16 cellular contexts compared by ENCODE assay signal in genomic region chr11:130726234-130726559, GRCh38.
DNase-seq lines count a peak whose midpoint lies in the region; ATAC-seq, FAIRE-seq and TF ChIP-seq lines count a peak whose summit lies in the region.
"Had no signal": no experiment of that assay in that cellular context is flagged by ENCODE, and none has a peak within 500 bp of the region (broad histone marks: within the 10 kb centered on the region; RNA-seq: fewer than 3 reads in every experiment).

No MANE protein-coding gene starts in this region.

- peaks cover 4% of the 10 kb centered on the region; the same call in 1 of the 2 replicates for H3K9me3 ChIP-seq in Panc1 (ENCODE audit: control insufficient read depth, insufficient read depth, low read depth, low read length)
- peaks cover 1% of the 10 kb centered on the region for H3K9me3 ChIP-seq in small intestine (ENCODE audit: control insufficient read depth, low read depth)
- H3K9me3 ChIP-seq: neutrophil had no signal

- intact Hi-C loops in Panc1 (cut with micrococcal nuclease; ENCODE audit: unreplicated experiment) = no loop called here

- H3K27me3 ChIP-seq in Panc1 (ENCODE audit: control insufficient read depth, insufficient read depth, low read length) = no peaks in the 10 kb centered on the region
- no peaks in the 10 kb centered on the region for H3K27me3 ChIP-seq in small intestine (ENCODE audit: control insufficient read depth in 2 of 2, insufficient read depth in 2 of 2, low read length in 2 of 2)
- H3K27me3 ChIP-seq: neutrophil had no signal

- no peaks in the 10 kb centered on the region for H3K36me3 ChIP-seq in Panc1 (ENCODE audit: control insufficient read depth, insufficient read depth, low read length)
- H3K36me3 ChIP-seq in small intestine (ENCODE audit: control insufficient read depth in 2 of 2, insufficient read depth in 2 of 2, low read length in 2 of 2) = no peaks in the 10 kb centered on the region
- H3K36me3 ChIP-seq: neutrophil had no signal

- H3K27ac ChIP-seq in Panc1 (ENCODE audit: low read length) = peak overlapping the region; percentile 54; the same call in 1 of the 2 replicates
- no peak overlapping the region for H3K27ac ChIP-seq in small intestine (ENCODE audit: low read depth in 1 of 2, low read length in 1 of 2)
- H3K27ac ChIP-seq: neutrophil had no signal

- no peak for FAIRE-seq in small intestine (lab: Jason Lieb, UNC)
- FAIRE-seq: islet of Langerhans had no signal

- TF ChIP-seq CTCF in Panc1 (IDR thresholded peaks at IDR 0.05) = no peak

- H3K4me3 ChIP-seq in Panc1 (ENCODE audit: low read depth in 2 of 2, low read length in 2 of 2) (no peak overlapping the region), small intestine (ENCODE audit: low read depth in 1 of 2, low read length in 2 of 2) (no peak overlapping the region)

- POLR2A ChIA-PET in Panc1 (lab: Charles Lee) = no interaction called here

- peaks cover 31% of the 10 kb centered on the region for H3K4me1 ChIP-seq in Panc1 (ENCODE audit: control insufficient read depth, insufficient read depth, low read length)
- H3K4me1 ChIP-seq in small intestine (ENCODE audit: control insufficient read depth in 2 of 2, insufficient read depth in 1 of 2, low read depth in 1 of 2, low read length in 1 of 2) = peaks cover 2 to 3% of the 10 kb centered on the region in 2 donors

- BruUV-seq in Panc1 (replicated peaks; lab: Mats Ljungman, UMichigan) = no TSS peak

- CTCF ChIA-PET in Panc1 (lab: Charles Lee) = no interaction called here

- in situ Hi-C loops in Panc1 (cut with HindIII; ENCODE audit: low pct_unique_long_range_greater_than_20kb, low sequenced_read_pairs) = no loop called here

- 48 to 82% (median 65%) methylated on average over 7 of the region's 7 CpGs for WGBS in small intestine, 3 donors

- ATAC-seq in Panc1 (peak; percentile 64; the same call in 1 of the 2 replicates), GM18867 (IDR thresholded peaks at IDR 0.05; ENCODE audit: unreplicated experiment) (no peak), GM19395 (IDR thresholded peaks at IDR 0.05; ENCODE audit: unreplicated experiment) (no peak)
- ATAC-seq: stimulated activated naive CD8-positive, alpha-beta T cell treated with anti-CD3 and anti-CD28 coated beads, Interleukin-15, Interleukin-2, amounts not matched to agents 100 U/mL and 50 U/mL, for 24 hours had no signal

- DNase-seq in Panc1 (ENCODE audit: low read depth, low spot score) (no peak), ecto neural progenitor cell (ENCODE audit: low spot score) (peak; percentile 29), iris pigment epithelial cell (ENCODE audit: low read depth) (peak; percentile 39), small intestine (peak; percentile 10), NCI-H1436 treated with DMSO at 0.1 percent for 48 hours (lab: John Stamatoyannopoulos, UW) (no peak), COLO668 (lab: John Stamatoyannopoulos, UW; ENCODE audit: unreplicated experiment) (no peak)
- DNase-seq: activated CD8-positive, alpha-beta memory T cell treated with anti-CD3 and anti-CD28 coated beads for 24 hours; activated naive CD8-positive, alpha-beta T cell treated with anti-CD3 and anti-CD28 coated beads, Interleukin-2, amount 10 ng/mL, durations not matched to agents 7 days and 5 days; NCI-H1694 treated with DMSO at 0.1 percent for 48 hours; stimulated activated CD4-positive, alpha-beta T cell treated with anti-CD3 and anti-CD28 coated beads, Interleukin-2, amount 100 ng/mL, for 48 hours; stimulated activated naive CD8-positive, alpha-beta T cell treated with anti-CD3 and anti-CD28 coated beads, Interleukin-15, Interleukin-2, amounts not matched to agents 100 U/mL and 50 U/mL, for 24 hours; T-helper 9 cell had no signal

Comparison
In these comparisons a context has a peak if more than half of its experiments do, and no peak if none do; other contexts are left out.
1. DNase-seq: peak in ecto neural progenitor cell (single experiment), iris pigment epithelial cell (single experiment) and small intestine (single experiment); none in Panc1 (single experiment), NCI-H1436 treated with DMSO at 0.1 percent for 48 hours (single experiment) and COLO668 (single experiment).